9 cellular contexts compared by ENCODE assay signal in genomic region chr12:55060470-55060869, GRCh38.
DNase-seq lines count a peak whose midpoint lies in the region; ATAC-seq and TF ChIP-seq lines count a peak whose summit lies in the region.
"Had no signal": no experiment of that assay in that cellular context is flagged by ENCODE, and none has a peak within 500 bp of the region (broad histone marks: within the 10 kb centered on the region; RNA-seq: fewer than 3 reads in every experiment).

No MANE protein-coding gene starts in this region.

- ATAC-seq in HG02763 (IDR thresholded peaks at IDR 0.05; ENCODE audit: unreplicated experiment), result peak; percentile 100

- CTCF ChIA-PET in HEK293T (lab: Yijun Ruan, JAX), result no interaction called here

- peak; percentile 4 to 9 for DNase-seq in activated CD4-positive, alpha-beta T cell treated with anti-CD3 and anti-CD28 coated beads for 24 hours (ENCODE audit: low read depth in 2 of 2)
- no peak for DNase-seq in activated CD4-positive, alpha-beta T cell treated with anti-CD3 and anti-CD28 coated beads, Interleukin-2, amount 50 U/mL, for 4 hours
- DNase-seq in NOMO-1 treated with DMSO at 0.1 percent for 48 hours (lab: John Stamatoyannopoulos, UW; ENCODE audit: unreplicated experiment) (peak; percentile 86), NCI-H2081 (lab: John Stamatoyannopoulos, UW) (no peak), AG08395 (ENCODE audit: low spot score) (no peak), HEK293T (ENCODE audit: extremely low spot score) (no peak)
- peak; percentile 13 to 41 for DNase-seq in stimulated activated CD4-positive, alpha-beta T cell treated with anti-CD3 and anti-CD28 coated beads, Interleukin-4, amount 100 ng/mL, for 48 hours (ENCODE audit: low read depth in 2 of 2)
- DNase-seq: cortex of kidney had no signal

- POLR2A ChIA-PET in HEK293T (lab: Yijun Ruan, JAX), result no interaction called here

TF ChIP-seq in HEK293T, 16 proteins besides CTCF, POLR2A, EP300 and RAD21:
- TF ChIP-seq BHLHE40 (IDR thresholded peaks at IDR 0.05; ENCODE audit: borderline replicate concordance) (no peak), CTBP1 (IDR thresholded peaks at IDR 0.05; ENCODE audit: borderline replicate concordance) (no peak), SP1 (IDR thresholded peaks at IDR 0.05) (no peak), HDGF (IDR thresholded peaks at IDR 0.05; ENCODE audit: borderline replicate concordance) (no peak), ZNF384 (IDR thresholded peaks at IDR 0.05) (no peak), PKNOX1 (IDR thresholded peaks at IDR 0.05) (no peak), LEF1 (IDR thresholded peaks at IDR 0.05; ENCODE audit: borderline replicate concordance) (no peak), TARDBP (IDR thresholded peaks at IDR 0.05) (no peak), ELF4 (IDR thresholded peaks at IDR 0.05) (no peak), FOXM1 (IDR thresholded peaks at IDR 0.05; ENCODE audit: borderline replicate concordance) (no peak), SUZ12 (IDR thresholded peaks at IDR 0.05) (no peak), FOXK2 (IDR thresholded peaks at IDR 0.05) (no peak), NFRKB (IDR thresholded peaks at IDR 0.05) (no peak), ARNT (IDR thresholded peaks at IDR 0.05) (no peak)

Comparison
In these comparisons a context has a peak if more than half of its experiments do, and no peak if none do; other contexts are left out.
1. DNase-seq: peak in activated CD4-positive, alpha-beta T cell treated with anti-CD3 and anti-CD28 coated beads for 24 hours (2 of 2), NOMO-1 treated with DMSO at 0.1 percent for 48 hours (single experiment) and stimulated activated CD4-positive, alpha-beta T cell treated with anti-CD3 and anti-CD28 coated beads, Interleukin-4, amount 100 ng/mL, for 48 hours (2 of 2); none in activated CD4-positive, alpha-beta T cell treated with anti-CD3 and anti-CD28 coated beads, Interleukin-2, amount 50 U/mL, for 4 hours (0 of 2), NCI-H2081 (0 of 2), AG08395 (single experiment) and HEK293T (single experiment).